Comparison of ENCODE assay signal across 33 cellular contexts in genomic region chr7:31595390-31595789, GRCh38.
A peak's percentile ranks its signal among the peaks of the same experiment; 100 is the strongest.
DNase-seq lines count a peak whose midpoint lies in the region; ATAC-seq, FAIRE-seq and TF ChIP-seq lines count a peak whose summit lies in the region.
"Had no signal": no experiment of that assay in that cellular context is flagged by ENCODE, and none has a peak within 500 bp of the region (broad histone marks: within the 10 kb centered on the region; RNA-seq: fewer than 3 reads in every experiment).

No MANE protein-coding gene starts in this region.

- H4K20me1 ChIP-seq in H1 (replicated peaks in 1 of 2; ENCODE audit: control insufficient read depth in 1 of 2, insufficient read depth in 2 of 2, low read length in 2 of 2), result no peaks in the 10 kb centered on the region
- H4K20me1 ChIP-seq: BLaER1; BLaER1 treated with 17β-estradiol and CSF1 and Interleukin-3, amounts not matched to agents 10 nM and 100 nM had no signal

- TF ChIP-seq RAD21 in A549 (conservative IDR thresholded peaks at IDR 0.05 in 1 of 2, IDR thresholded peaks at IDR 0.05 in 1 of 2) (no peak), H1 (IDR thresholded peaks at IDR 0.05 in 1 of 2, conservative IDR thresholded peaks at IDR 0.05 in 1 of 2; ENCODE audit: low read depth in 2 of 2, low read length in 2 of 2) (no peak)

- TF ChIP-seq POLR2A in A549 (IDR thresholded peaks at IDR 0.05; ENCODE audit: low read length), result no peak
- TF ChIP-seq POLR2A in H1 (IDR thresholded peaks at IDR 0.05; ENCODE audit: control extremely low read depth in 1 of 2, low read depth in 2 of 2, low read length in 2 of 2), result no peak
- no peak for TF ChIP-seq POLR2A in gastrocnemius medialis (IDR thresholded peaks at IDR 0.05)

- H3K36me3 ChIP-seq in H1 (ENCODE audit: control insufficient read depth in 2 of 4, insufficient read depth in 4 of 4, low read length in 3 of 4) (no peaks in the 10 kb centered on the region; a peak in 1 of 8 replicates), gastrocnemius medialis (no peaks in the 10 kb centered on the region)
- H3K36me3 ChIP-seq: BE2C; BLaER1; BLaER1 treated with 17β-estradiol and CSF1 and Interleukin-3, amounts not matched to agents 10 nM and 100 nM had no signal

- H3K9me3 ChIP-seq in A549 (peaks cover 8% of the 10 kb centered on the region; the same call in 2 of the 3 replicates), H1 (ENCODE audit: insufficient read depth in 2 of 2, low read depth in 1 of 2, low read length in 1 of 2) (peaks cover 0 to 4% of the 10 kb centered on the region in 2 experiments; a peak in 1 of 4 replicates), gastrocnemius medialis (no peaks in the 10 kb centered on the region)
- H3K9me3 ChIP-seq: BE2C, Caco-2 had no signal

- H4K91ac ChIP-seq in H1 (replicated peaks; ENCODE audit: insufficient read length, low read length), result no peak overlapping the region

- no peak overlapping the region for H3K4me2 ChIP-seq in A549
- H3K4me2 ChIP-seq in H1 (ENCODE audit: insufficient read depth in 1 of 2, low read depth in 2 of 2, low read length in 2 of 2), result no peak overlapping the region
- H3K4me2 ChIP-seq: BLaER1; BLaER1 treated with 17β-estradiol and CSF1 and Interleukin-3, amounts not matched to agents 10 nM and 100 nM had no signal

- no peaks in the 10 kb centered on the region; a peak in 2 of 7 replicates for H3K27me3 ChIP-seq in H1 (replicated peaks in 1 of 4; ENCODE audit: control insufficient read depth in 3 of 4, extremely low read depth in 1 of 4, insufficient read depth in 3 of 4, low read length in 3 of 4)
- no peaks in the 10 kb centered on the region for H3K27me3 ChIP-seq in gastrocnemius medialis
- H3K27me3 ChIP-seq: BE2C; BLaER1; BLaER1 treated with 17β-estradiol and CSF1 and Interleukin-3, amounts not matched to agents 10 nM and 100 nM had no signal

- no peak overlapping the region for H3K23ac ChIP-seq in H1 (ENCODE audit: insufficient read length)

- H2AK5ac ChIP-seq in H1 (ENCODE audit: low read depth, low read length), result no peak overlapping the region

- TF ChIP-seq CTCF in A549 (IDR thresholded peaks at IDR 0.05) (no peak), H1 (IDR thresholded peaks at IDR 0.05; ENCODE audit: control extremely low read depth in 1 of 3, insufficient read depth in 1 of 3, low read depth in 1 of 3, low read length in 3 of 3) (no peak), gastrocnemius medialis (IDR thresholded peaks at IDR 0.05 in 4 of 5, conservative IDR thresholded peaks at IDR 0.05 in 1 of 5) (no peak)

- FAIRE-seq in A549 (lab: Jason Lieb, UNC), result no peak
- FAIRE-seq in colon (lab: Jason Lieb, UNC), result peak; percentile 43
- FAIRE-seq in H1 (lab: Jason Lieb, UNC), result no peak
- peak; percentile 88 for FAIRE-seq in islet of Langerhans (lab: Jason Lieb, UNC)
- FAIRE-seq: D721Med had no signal

- H3K4ac ChIP-seq in H1 (replicated peaks; ENCODE audit: insufficient read length, low read depth, low read length), result no peak overlapping the region

- POLR2A ChIA-PET in A549 (lab: Yijun Ruan, JAX) (no interaction called here), H1 (lab: Charles Lee; ENCODE audit: partially characterized antibody) (no interaction called here)

- no peak overlapping the region for H2AFZ ChIP-seq in H1 (ENCODE audit: low read length)

- ATAC-seq in A549 (no peak), gastrocnemius medialis (no peak)
- ATAC-seq: CD8-positive, alpha-beta T cell had no signal

- no peak overlapping the region for H3K56ac ChIP-seq in H1 (replicated peaks; ENCODE audit: insufficient read length, low read depth, low read length)

- H2BK20ac ChIP-seq in H1 (ENCODE audit: low read length), result no peak overlapping the region

- CTCF ChIA-PET in A549 (lab: Yijun Ruan, JAX) (interaction anchor here (0.6 kb wide), 1 partner anchor 139 kb away, joined by 4 read pairs; no protein-coding TSS in a partner anchor), H1 (lab: Charles Lee; ENCODE audit: partially characterized antibody) (no interaction called here)

- H3K14ac ChIP-seq in H1 (ENCODE audit: insufficient read length), result no peak overlapping the region

- no peak overlapping the region for H2BK120ac ChIP-seq in H1 (replicated peaks; ENCODE audit: low read depth, low read length)

- DNase-seq in A549 (ENCODE audit: low read depth in 1 of 2, low spot score in 1 of 2) (no peak), H1 (ENCODE audit: low read depth in 1 of 2, low spot score in 2 of 2) (no peak), gastrocnemius medialis (no peak), NOMO-1 treated with dmso at 0.1 percent for 144 hours (lab: John Stamatoyannopoulos, UW; ENCODE audit: unreplicated experiment) (no peak), HK-2 (ENCODE audit: unreplicated experiment) (no peak), cortex of kidney (lab: John Stamatoyannopoulos, UW) (no peak)
- DNase-seq: 8988T; ACHN; AML-193; BE2C; C1 segment of cervical spinal cord; Caco-2; Calu3; CD4-positive, alpha-beta memory T cell; CD4-positive, alpha-beta T cell; CD4-positive, CD25-positive, alpha-beta regulatory T cell; CD8-positive, alpha-beta memory T cell; CD8-positive, alpha-beta T cell; COR-L47; DMS 273 treated with DMSO at 0.1 percent for 48 hours; DMS153; DMS53; DMS79; DMS79 treated with DMSO at 0.1 percent for 48 hours; DND-41; EL had no signal

- intact Hi-C loops in gastrocnemius medialis (cut with DNase I; ENCODE audit: low total_unique reads), result no loop called here

- H2BK12ac ChIP-seq in H1 (ENCODE audit: low read depth, low read length), result no peak overlapping the region

- no peak overlapping the region for H2BK15ac ChIP-seq in H1 (ENCODE audit: low read length)

- no peak overlapping the region for H4K5ac ChIP-seq in H1 (ENCODE audit: insufficient read length, low read depth, low read length)

- H3K4me3 ChIP-seq in A549, result no peak overlapping the region
- H3K4me3 ChIP-seq in H1 (ENCODE audit: extremely low read depth in 1 of 4, insufficient read depth in 2 of 4, low read depth in 3 of 4, low read length in 4 of 4), result no peak overlapping the region
- no peak overlapping the region for H3K4me3 ChIP-seq in gastrocnemius medialis
- H3K4me3 ChIP-seq: BLaER1; BLaER1 treated with 17β-estradiol and CSF1 and Interleukin-3, amounts not matched to agents 10 nM and 100 nM had no signal

- no peak overlapping the region for H3K9ac ChIP-seq in H1 (replicated peaks in 1 of 4; ENCODE audit: extremely low read depth in 1 of 4, low read depth in 3 of 4, low read length in 3 of 4)
- H3K9ac ChIP-seq: BLaER1; BLaER1 treated with 17β-estradiol and CSF1 and Interleukin-3, amounts not matched to agents 10 nM and 100 nM had no signal

- no peak overlapping the region for H2BK5ac ChIP-seq in H1 (ENCODE audit: low read depth, low read length)

- in situ Hi-C loops in gastrocnemius medialis (cut with MboI; ENCODE audit: low sequenced_read_pairs in 4 of 4), result no loop called here

- H3K79me2 ChIP-seq in H1 (ENCODE audit: control insufficient read depth in 1 of 2, insufficient read depth in 2 of 2, low read length in 2 of 2), result no peaks in the 10 kb centered on the region

- H3K27ac ChIP-seq in A549 (no peak overlapping the region), H1 (ENCODE audit: low read depth, low read length) (no peak overlapping the region), gastrocnemius medialis (no peak overlapping the region)
- H3K27ac ChIP-seq: 22Rv1; BLaER1; BLaER1 treated with 17β-estradiol and CSF1 and Interleukin-3, amounts not matched to agents 10 nM and 100 nM; C4-2B had no signal

- H4K8ac ChIP-seq in H1 (ENCODE audit: extremely low read depth, insufficient read depth, low read length), result no peak overlapping the region

- no peaks in the 10 kb centered on the region for H3K23me2 ChIP-seq in H1 (ENCODE audit: low read depth, low read length)

- no peaks in the 10 kb centered on the region for H3K79me1 ChIP-seq in H1 (ENCODE audit: low read depth, low read length)

- no peaks in the 10 kb centered on the region for H3K4me1 ChIP-seq in A549
- H3K4me1 ChIP-seq in H1 (replicated peaks in 1 of 4; ENCODE audit: control insufficient read depth in 3 of 4, insufficient read depth in 4 of 4, low read length in 3 of 4), result no peaks in the 10 kb centered on the region
- H3K4me1 ChIP-seq in gastrocnemius medialis, result no peaks in the 10 kb centered on the region
- H3K4me1 ChIP-seq: BE2C; BLaER1; BLaER1 treated with 17β-estradiol and CSF1 and Interleukin-3, amounts not matched to agents 10 nM and 100 nM; Caco-2 had no signal

- no peak overlapping the region for H3K18ac ChIP-seq in H1 (ENCODE audit: extremely low read depth, low read length)

- TF ChIP-seq EP300 in A549 (IDR thresholded peaks at IDR 0.05) (no peak), H1 (IDR thresholded peaks at IDR 0.05; ENCODE audit: borderline replicate concordance in 1 of 2, low read depth in 2 of 2, low read length in 2 of 2) (no peak)

TF ChIP-seq in A549, 52 proteins besides CTCF, POLR2A, EP300 and RAD21:
- TF ChIP-seq CHD4 (IDR thresholded peaks at IDR 0.05; ENCODE audit: borderline replicate concordance), result 0 out of 2 replicates have a peak, but pooled peaks have one; percentile 68
- TF ChIP-seq HDAC2 (IDR thresholded peaks at IDR 0.05), result peak; percentile 64; the same call in 1 of the 2 replicates
- TF ChIP-seq, protein P1, sequence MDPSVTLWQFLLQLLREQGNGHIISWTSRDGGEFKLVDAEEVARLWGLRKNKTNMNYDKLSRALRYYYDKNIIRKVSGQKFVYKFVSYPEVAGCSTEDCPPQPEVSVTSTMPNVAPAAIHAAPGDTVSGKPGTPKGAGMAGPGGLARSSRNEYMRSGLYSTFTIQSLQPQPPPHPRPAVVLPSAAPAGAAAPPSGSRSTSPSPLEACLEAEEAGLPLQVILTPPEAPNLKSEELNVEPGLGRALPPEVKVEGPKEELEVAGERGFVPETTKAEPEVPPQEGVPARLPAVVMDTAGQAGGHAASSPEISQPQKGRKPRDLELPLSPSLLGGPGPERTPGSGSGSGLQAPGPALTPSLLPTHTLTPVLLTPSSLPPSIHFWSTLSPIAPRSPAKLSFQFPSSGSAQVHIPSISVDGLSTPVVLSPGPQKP (IDR thresholded peaks at IDR 0.05; ENCODE audit: low read depth, low read length), result no peak
TF ChIP-seq in A549: peak in this region for 2.

TF ChIP-seq in H1, 55 proteins besides CTCF, POLR2A, EP300 and RAD21 (continues in another document):
- TF ChIP-seq TAF7 (optimal IDR thresholded peaks at IDR 0.05; ENCODE audit: borderline replicate concordance, low read depth, low read length), result no peak
- TF ChIP-seq, protein P2, sequence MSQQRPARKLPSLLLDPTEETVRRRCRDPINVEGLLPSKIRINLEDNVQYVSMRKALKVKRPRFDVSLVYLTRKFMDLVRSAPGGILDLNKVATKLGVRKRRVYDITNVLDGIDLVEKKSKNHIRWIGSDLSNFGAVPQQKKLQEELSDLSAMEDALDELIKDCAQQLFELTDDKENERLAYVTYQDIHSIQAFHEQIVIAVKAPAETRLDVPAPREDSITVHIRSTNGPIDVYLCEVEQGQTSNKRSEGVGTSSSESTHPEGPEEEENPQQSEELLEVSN (IDR thresholded peaks at IDR 0.05), result no peak
- no peak for TF ChIP-seq JUN (IDR thresholded peaks at IDR 0.05; ENCODE audit: low read depth, low read length)

Comparison
In these comparisons a context has a peak if more than half of its experiments do, and no peak if none do; other contexts are left out.
1. Of the 18 proteins assayed by ChIP-seq in both H1 and A549: peak only in H1: KDM1A; only in A549: HDAC2; in both: none; in neither: 16.